In the genomic region with DNA sequence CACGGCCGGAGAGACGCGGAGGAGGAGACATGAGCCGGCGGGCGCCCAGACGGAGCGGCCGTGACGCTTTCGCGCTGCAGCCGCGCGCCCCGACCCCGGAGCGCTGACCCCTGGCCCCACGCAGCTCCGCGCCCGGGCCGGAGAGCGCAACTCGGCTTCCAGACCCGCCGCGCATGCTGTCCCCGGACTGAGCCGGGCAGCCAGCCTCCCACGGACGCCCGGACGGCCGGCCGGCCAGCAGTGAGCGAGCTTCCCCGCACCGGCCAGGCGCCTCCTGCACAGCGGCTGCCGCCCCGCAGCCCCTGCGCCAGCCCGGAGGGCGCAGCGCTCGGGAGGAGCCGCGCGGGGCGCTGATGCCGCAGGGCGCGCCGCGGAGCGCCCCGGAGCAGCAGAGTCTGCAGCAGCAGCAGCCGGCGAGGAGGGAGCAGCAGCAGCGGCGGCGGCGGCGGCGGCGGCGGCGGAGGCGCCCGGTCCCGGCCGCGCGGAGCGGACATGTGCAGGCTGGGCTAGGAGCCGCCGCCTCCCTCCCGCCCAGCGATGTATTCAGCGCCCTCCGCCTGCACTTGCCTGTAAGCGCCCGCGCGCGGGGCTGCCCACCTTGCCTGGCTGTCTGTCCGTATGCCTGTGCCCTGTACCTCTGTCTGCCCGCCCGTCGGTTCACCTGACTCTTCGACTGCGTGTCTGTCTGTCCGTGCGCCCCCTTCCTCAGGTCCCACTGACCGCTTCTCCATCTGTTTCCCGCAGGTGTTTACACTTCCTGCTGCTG, we compare ENCODE assay signal across 1 cellular context.
TF ChIP-seq lines count a peak whose summit lies in the region.

No MANE protein-coding gene starts in this region.

TF ChIP-seq in neural cell, 6 proteins besides CTCF, POLR2A, EP300 and RAD21 (continued from another document):
- TF ChIP-seq SMC3 (conservative IDR thresholded peaks at IDR 0.05; ENCODE audit: poor library complexity): peak; percentile 55
- TF ChIP-seq POLR2AphosphoS5 (IDR thresholded peaks at IDR 0.05): no peak
- TF ChIP-seq MXI1 (conservative IDR thresholded peaks at IDR 0.05; ENCODE audit: poor library complexity, severe bottlenecking): peak; percentile 63
- TF ChIP-seq TAF1 (IDR thresholded peaks at IDR 0.05; ENCODE audit: low read depth): no peak
TF ChIP-seq in neural cell: peak in this region for 2.
